Comparison of ENCODE assay signal across 1 cellular context in genomic region chr2:32805104-32806095, GRCh38.
TF ChIP-seq lines count a peak whose summit lies in the region.

No MANE protein-coding gene starts in this region.

TF ChIP-seq in HepG2, 621 proteins besides CTCF, POLR2A, EP300 and RAD21 (continued from another document and continues in another):
- TF ChIP-seq ZNF142 (CRISPR knock-in tag; IDR thresholded peaks at IDR 0.05): no peak
- peak; percentile 18; the same call in 1 of the 2 replicates for TF ChIP-seq ZNF362 (CRISPR knock-in tag; IDR thresholded peaks at IDR 0.05; ENCODE audit: borderline replicate concordance)
- no peak for TF ChIP-seq ZNF207 (IDR thresholded peaks at IDR 0.05; ENCODE audit: borderline replicate concordance)
- 0 out of 2 replicates have a peak, but pooled peaks have one; percentile 23 for TF ChIP-seq ZKSCAN8 (CRISPR knock-in tag; IDR thresholded peaks at IDR 0.05; ENCODE audit: borderline replicate concordance)
- no peak for TF ChIP-seq RFXANK (CRISPR knock-in tag; IDR thresholded peaks at IDR 0.05)
- no peak for TF ChIP-seq ZNF678 (CRISPR knock-in tag; IDR thresholded peaks at IDR 0.05)
- TF ChIP-seq PBX2 (CRISPR knock-in tag; IDR thresholded peaks at IDR 0.05): no peak
- no peak for TF ChIP-seq TCF12 (IDR thresholded peaks at IDR 0.05)
- no peak for TF ChIP-seq TCF12 (CRISPR knock-in tag; IDR thresholded peaks at IDR 0.05)
- no peak for TF ChIP-seq ZNF574 (CRISPR knock-in tag; IDR thresholded peaks at IDR 0.05)
- peak; percentile 47; the same call in 1 of the 2 replicates for TF ChIP-seq ETV5 (CRISPR knock-in tag; IDR thresholded peaks at IDR 0.05; ENCODE audit: borderline replicate concordance)
- no peak for TF ChIP-seq ZBTB44 (CRISPR knock-in tag; IDR thresholded peaks at IDR 0.05)
- 0 out of 2 replicates have a peak, but pooled peaks have one; percentile 25 for TF ChIP-seq ZNF335 (CRISPR knock-in tag; IDR thresholded peaks at IDR 0.05)
- TF ChIP-seq DMAP1 (CRISPR knock-in tag; IDR thresholded peaks at IDR 0.05): no peak
- no peak for TF ChIP-seq ZNF775 (CRISPR knock-in tag; IDR thresholded peaks at IDR 0.05; ENCODE audit: borderline replicate concordance)
- TF ChIP-seq ZNF75D (CRISPR knock-in tag; IDR thresholded peaks at IDR 0.05; ENCODE audit: borderline replicate concordance): no peak
- no peak for TF ChIP-seq ARID4A (CRISPR knock-in tag; IDR thresholded peaks at IDR 0.05; ENCODE audit: borderline replicate concordance)
- TF ChIP-seq ZMYM4 (CRISPR knock-in tag; IDR thresholded peaks at IDR 0.05): 0 out of 2 replicates have a peak, but pooled peaks have one; percentile 17
- no peak for TF ChIP-seq FOXM1 (CRISPR knock-in tag; IDR thresholded peaks at IDR 0.05)
- no peak for TF ChIP-seq ZNF451 (CRISPR knock-in tag; IDR thresholded peaks at IDR 0.05)
- no peak for TF ChIP-seq MEIS1 (CRISPR knock-in tag; IDR thresholded peaks at IDR 0.05; ENCODE audit: borderline replicate concordance)
- TF ChIP-seq ZNF235 (CRISPR knock-in tag; IDR thresholded peaks at IDR 0.05; ENCODE audit: borderline replicate concordance): no peak
- TF ChIP-seq ZNF644 (CRISPR knock-in tag; IDR thresholded peaks at IDR 0.05; ENCODE audit: low read depth): 0 out of 2 replicates have a peak, but pooled peaks have one; percentile 5
- TF ChIP-seq RNF2 (conservative IDR thresholded peaks at IDR 0.05; ENCODE audit: low read depth): 0 out of 2 replicates have a peak, but pooled peaks have one; percentile 38
- TF ChIP-seq ZNF160 (CRISPR knock-in tag; IDR thresholded peaks at IDR 0.05): no peak
- peak; percentile 72 for TF ChIP-seq GATAD2A (CRISPR knock-in tag; IDR thresholded peaks at IDR 0.05)
- no peak; the same call in 1 of the 2 replicates for TF ChIP-seq ZNF652 (CRISPR knock-in tag; IDR thresholded peaks at IDR 0.05; ENCODE audit: borderline replicate concordance, low read depth)
- TF ChIP-seq ARNT (IDR thresholded peaks at IDR 0.05): no peak
- no peak for TF ChIP-seq SP4 (CRISPR knock-in tag; IDR thresholded peaks at IDR 0.05)
- TF ChIP-seq KLF12 (CRISPR knock-in tag; IDR thresholded peaks at IDR 0.05; ENCODE audit: borderline replicate concordance): no peak
- TF ChIP-seq AKAP8 (CRISPR knock-in tag; IDR thresholded peaks at IDR 0.05): no peak
- 0 out of 2 replicates have a peak, but pooled peaks have one; percentile 35 for TF ChIP-seq ZBTB7B (CRISPR knock-in tag; IDR thresholded peaks at IDR 0.05)
- TF ChIP-seq ETV6 (CRISPR knock-in tag; conservative IDR thresholded peaks at IDR 0.05): no peak
- TF ChIP-seq DNMT1 (CRISPR knock-in tag; IDR thresholded peaks at IDR 0.05): no peak
- no peak for TF ChIP-seq ZNF512B (CRISPR knock-in tag; IDR thresholded peaks at IDR 0.05; ENCODE audit: borderline replicate concordance)
- TF ChIP-seq GTF2F1 (IDR thresholded peaks at IDR 0.05; ENCODE audit: low read length): no peak
- TF ChIP-seq SOX6 (IDR thresholded peaks at IDR 0.05): no peak
- TF ChIP-seq SOX6 (CRISPR knock-in tag; IDR thresholded peaks at IDR 0.05): peak; percentile 93
- TF ChIP-seq ZNF136 (CRISPR knock-in tag; IDR thresholded peaks at IDR 0.05; ENCODE audit: low read depth): peak; percentile 32; the same call in 1 of the 2 replicates
- no peak for TF ChIP-seq HNRNPLL (IDR thresholded peaks at IDR 0.05; ENCODE audit: low read depth, low read length, poor library complexity, severe bottlenecking)
- TF ChIP-seq PTBP1 (IDR thresholded peaks at IDR 0.05; ENCODE audit: low read depth, low read length, poor library complexity, severe bottlenecking): no peak
